In genomic region chr6:147910254-147910653, GRCh38 we compare ENCODE assay signal across 24 cellular contexts.
"Had no signal": no experiment of that assay in that cellular context is flagged by ENCODE, and none has a peak within 500 bp of the region (broad histone marks: within the 10 kb centered on the region; RNA-seq: fewer than 3 reads in every experiment).

No MANE protein-coding gene starts in this region.

- H3K27ac ChIP-seq: esophagus squamous epithelium, heart right ventricle, left ventricle myocardium inferior, lower lobe of right lung, neutrophil, parathyroid adenoma, stomach, thyroid gland, vagina had no signal

- H3K9ac ChIP-seq: parathyroid adenoma had no signal

- H3K4me3 ChIP-seq: esophagus squamous epithelium, heart right ventricle, left ventricle myocardium inferior, lower lobe of right lung, stomach, thyroid gland, vagina had no signal

- H3K36me3 ChIP-seq: esophagus squamous epithelium, heart right ventricle, left ventricle myocardium inferior, lower lobe of right lung, neutrophil, stomach, thyroid gland, vagina had no signal

- H3K79me2 ChIP-seq: parathyroid adenoma had no signal

- H3K4me1 ChIP-seq: esophagus squamous epithelium, heart right ventricle, left ventricle myocardium inferior, lower lobe of right lung, parathyroid adenoma, stomach, thyroid gland, vagina had no signal

- ATAC-seq: effector memory CD8-positive, alpha-beta T cell; heart right ventricle; lower lobe of right lung; natural killer cell; sciatic nerve; stimulated activated effector memory CD8-positive, alpha-beta T cell treated with anti-CD3 and anti-CD28 coated beads, Interleukin-12 subunit alpha, Interleukin-12 subunit beta, amount 100 ng/mL, for 72 hours had no signal

- H2AFZ ChIP-seq: parathyroid adenoma had no signal

- FAIRE-seq: endometrium had no signal

- H3K27me3 ChIP-seq: esophagus squamous epithelium, heart right ventricle, neutrophil, stomach, thyroid gland, vagina had no signal

- H3K9me3 ChIP-seq: esophagus squamous epithelium, heart right ventricle, left ventricle myocardium inferior, lower lobe of right lung, neutrophil, stomach, thyroid gland, vagina had no signal

- DNase-seq: cortex of kidney; effector memory CD8-positive, alpha-beta T cell; erythroblast; esophagus squamous epithelium; foreskin melanocyte; glutamatergic neuron; heart right ventricle; hippocampal formation; left cardiac atrium; left ventricle myocardium inferior; lower lobe of right lung; natural killer cell; stimulated activated CD4-positive, alpha-beta T cell treated with anti-CD3 and anti-CD28 coated beads, Interleukin-2, amount 100 ng/mL, for 24 hours; stimulated activated CD4-positive, alpha-beta T cell treated with anti-CD3 and anti-CD28 coated beads, Interleukin-4, amount 100 ng/mL, for 24 hours; stimulated activated naive CD4-positive, alpha-beta T cell treated with Interleukin-2 at 50 U/mL for 16 hours; stomach; thyroid gland; trophoblast cell had no signal
